ENCODE assay signal across 28 cellular contexts in genomic region chr9:7970666-7971335, GRCh38.
DNase-seq lines count a peak whose midpoint lies in the region; ATAC-seq and TF ChIP-seq lines count a peak whose summit lies in the region.
"Had no signal": no experiment of that assay in that cellular context is flagged by ENCODE, and none has a peak within 500 bp of the region (broad histone marks: within the 10 kb centered on the region; RNA-seq: fewer than 3 reads in every experiment).

No MANE protein-coding gene starts in this region.

- POLR2A ChIA-PET in MCF 10A (lab: Yijun Ruan, JAX): no interaction called here
- POLR2A ChIA-PET in CD4-positive, alpha-beta T cell (lab: Charles Lee): no interaction called here

- H3K36me3 Mint-ChIP-seq in MCF 10A (ENCODE audit: insufficient read depth, unreplicated experiment): no peaks in the 10 kb centered on the region
- no peaks in the 10 kb centered on the region for H3K36me3 Mint-ChIP-seq in CD4-positive, alpha-beta T cell (ENCODE audit: low read depth)
- H3K36me3 Mint-ChIP-seq: natural killer cell treated with Interleukin-12 subunit alpha and Interleukin-12 subunit beta and Interleukin-15 and Interleukin-18, amount 100 ng/mL, for 72 hours had no signal

- ATAC-seq in GM18873 (IDR thresholded peaks at IDR 0.05; ENCODE audit: low FRiP score, unreplicated experiment): no peak
- ATAC-seq in CD4-positive, alpha-beta T cell (ENCODE audit: poor library complexity): no peak
- ATAC-seq: activated CD8-positive, alpha-beta T cell treated with anti-CD3 and anti-CD28 coated beads, Interleukin-2, amount 10 ng/mL, durations not matched to agents 7 days and 5 days; activated T-helper 17 cell treated with anti-CD3 and anti-CD28 coated beads, Interleukin-2, amount 50 U/mL, for 72 hours; left colon; natural killer cell treated with Interleukin-12 subunit alpha and Interleukin-12 subunit beta and Interleukin-15 and Interleukin-18, amount 100 ng/mL, for 72 hours; psoas muscle; T-helper 17 cell had no signal

- H3K36me3 ChIP-seq in breast epithelium: no peaks in the 10 kb centered on the region
- H3K36me3 ChIP-seq: BLaER1, HAP-1, tibial artery, vagina had no signal

- H3K4me1 ChIP-seq in breast epithelium: no peaks in the 10 kb centered on the region
- H3K4me1 ChIP-seq: psoas muscle, tibial artery, vagina had no signal

- no peak for TF ChIP-seq POLR2A in breast epithelium (IDR thresholded peaks at IDR 0.05)

- peaks cover 9% of the 10 kb centered on the region for H3K4me1 Mint-ChIP-seq in MCF 10A (ENCODE audit: insufficient read depth, unreplicated experiment)
- H3K4me1 Mint-ChIP-seq in CD4-positive, alpha-beta T cell (ENCODE audit: low read depth): peaks cover 45% of the 10 kb centered on the region

- no peak overlapping the region for H3K27ac ChIP-seq in breast epithelium
- H3K27ac ChIP-seq in CD4-positive, alpha-beta T cell (ENCODE audit: low read depth, low read length): no peak overlapping the region
- H3K27ac ChIP-seq: BLaER1, psoas muscle, tibial artery, vagina had no signal

- H3K27ac Mint-ChIP-seq in MCF 10A (ENCODE audit: low read depth, unreplicated experiment): no peak overlapping the region
- no peak overlapping the region for H3K27ac Mint-ChIP-seq in CD4-positive, alpha-beta T cell
- H3K27ac Mint-ChIP-seq: activated CD8-positive, alpha-beta T cell treated with anti-CD3 and anti-CD28 coated beads, Interleukin-2, amount 10 ng/mL, durations not matched to agents 7 days and 5 days; activated T-helper 17 cell treated with anti-CD3 and anti-CD28 coated beads, Interleukin-2, amount 50 U/mL, for 72 hours; natural killer cell treated with Interleukin-12 subunit alpha and Interleukin-12 subunit beta and Interleukin-15 and Interleukin-18, amount 100 ng/mL, for 72 hours; T-helper 17 cell had no signal

- no peak for TF ChIP-seq CTCF in MCF 10A (IDR thresholded peaks at IDR 0.05; ENCODE audit: unreplicated experiment)
- no peak for TF ChIP-seq CTCF in breast epithelium (IDR thresholded peaks at IDR 0.05)
- no peak for TF ChIP-seq CTCF in retinal pigment epithelial cell (conservative IDR thresholded peaks at IDR 0.05; ENCODE audit: low read depth, low read length)
- TF ChIP-seq CTCF in CD4-positive, alpha-beta T cell (IDR thresholded peaks at IDR 0.05): no peak

- H3K9me3 Mint-ChIP-seq in MCF 10A (ENCODE audit: unreplicated experiment): no peaks in the 10 kb centered on the region
- H3K9me3 Mint-ChIP-seq in CD4-positive, alpha-beta T cell: no peaks in the 10 kb centered on the region
- H3K9me3 Mint-ChIP-seq: activated T-helper 17 cell treated with anti-CD3 and anti-CD28 coated beads, Interleukin-2, amount 50 U/mL, for 72 hours; natural killer cell treated with Interleukin-12 subunit alpha and Interleukin-12 subunit beta and Interleukin-15 and Interleukin-18, amount 100 ng/mL, for 72 hours had no signal

- CTCF ChIA-PET in MCF 10A (lab: Yijun Ruan, JAX): no interaction called here
- CTCF ChIA-PET in CD4-positive, alpha-beta T cell (lab: Charles Lee): no interaction called here

- H3K27me3 Mint-ChIP-seq in MCF 10A (ENCODE audit: insufficient read depth, unreplicated experiment): no peaks in the 10 kb centered on the region
- no peaks in the 10 kb centered on the region for H3K27me3 Mint-ChIP-seq in CD4-positive, alpha-beta T cell
- H3K27me3 Mint-ChIP-seq: activated T-helper 17 cell treated with anti-CD3 and anti-CD28 coated beads, Interleukin-2, amount 50 U/mL, for 72 hours had no signal

- intact Hi-C loops in MCF 10A (cut with micrococcal nuclease) (no loop called here), breast epithelium (cut with DNase I; ENCODE audit: low total_unique reads) (no loop called here)
- intact Hi-C loops in CD4-positive, alpha-beta T cell (cut with DNase I, micrococcal nuclease): loop anchor here in 1 of 2 experiments (5.0 to 10.0 kb wide), 2 partner anchors 34 to 166 kb away; no protein-coding TSS in a partner anchor

- H3K4me3 ChIP-seq in breast epithelium (no peak overlapping the region), retinal pigment epithelial cell (ENCODE audit: low read length) (no peak overlapping the region)
- H3K4me3 ChIP-seq: BLaER1, HAP-1, psoas muscle, tibial artery, vagina had no signal

- DNase-seq in MCF 10A (ENCODE audit: unreplicated experiment) (peak; percentile 30), breast epithelium (ENCODE audit: low spot score in 2 of 2) (no peak), NOMO-1 treated with DMSO at 0.1 percent for 48 hours (lab: John Stamatoyannopoulos, UW; ENCODE audit: unreplicated experiment) (peak; percentile 56), astrocyte of the hippocampus (ENCODE audit: low read depth, low spot score) (peak; percentile 42), retinal pigment epithelial cell (ENCODE audit: low read depth) (peak; percentile 7), foreskin melanocyte (no peak)
- no peak for DNase-seq in CD4-positive, alpha-beta T cell
- DNase-seq: activated CD8-positive, alpha-beta T cell treated with anti-CD3 and anti-CD28 coated beads, Interleukin-2, amount 10 ng/mL, durations not matched to agents 7 days and 5 days; activated naive CD4-positive, alpha-beta T cell treated with anti-CD3 and anti-CD28 coated beads, Interleukin-2, amount 50 U/mL, for 16 hours; Caco-2; DMS79; hypothalamus; IMR-90; left colon; mammary epithelial cell; NCI-H1105 treated with DMSO at 0.1 percent for 48 hours; NCI-H2029 treated with DMSO at 0.1 percent for 48 hours; NCI-H526; psoas muscle; stimulated activated CD4-positive, alpha-beta T cell treated with anti-CD3 and anti-CD28 coated beads, Interleukin-4, amount 100 ng/mL, for 24 hours; T-helper 17 cell; tibial artery had no signal

- H3K4me3 Mint-ChIP-seq in MCF 10A (ENCODE audit: unreplicated experiment): no peak overlapping the region
- no peak overlapping the region for H3K4me3 Mint-ChIP-seq in CD4-positive, alpha-beta T cell
- H3K4me3 Mint-ChIP-seq: activated CD8-positive, alpha-beta T cell treated with anti-CD3 and anti-CD28 coated beads, Interleukin-2, amount 10 ng/mL, durations not matched to agents 7 days and 5 days; activated T-helper 17 cell treated with anti-CD3 and anti-CD28 coated beads, Interleukin-2, amount 50 U/mL, for 72 hours; natural killer cell treated with Interleukin-12 subunit alpha and Interleukin-12 subunit beta and Interleukin-15 and Interleukin-18, amount 100 ng/mL, for 72 hours; T-helper 17 cell had no signal

- H3K27me3 ChIP-seq in breast epithelium: no peaks in the 10 kb centered on the region
- no peaks in the 10 kb centered on the region for H3K27me3 ChIP-seq in CD4-positive, alpha-beta T cell (ENCODE audit: control insufficient read depth, insufficient read depth, low read length)
- H3K27me3 ChIP-seq: BLaER1, tibial artery, vagina had no signal

- no TSS peak for BruUV-seq in MCF 10A (replicated peaks; lab: Mats Ljungman, UMichigan)

- no peaks in the 10 kb centered on the region for H3K9me3 ChIP-seq in breast epithelium
- H3K9me3 ChIP-seq in CD4-positive, alpha-beta T cell (ENCODE audit: control insufficient read depth, low read length): no peaks in the 10 kb centered on the region
- H3K9me3 ChIP-seq: BLaER1, Caco-2, HAP-1, psoas muscle, tibial artery, vagina had no signal

Comparison
In these comparisons a context has a peak if more than half of its experiments do, and no peak if none do; other contexts are left out.
1. DNase-seq: peak in MCF 10A (single experiment), NOMO-1 treated with DMSO at 0.1 percent for 48 hours (single experiment), astrocyte of the hippocampus (single experiment) and retinal pigment epithelial cell (single experiment); none in breast epithelium (0 of 2), foreskin melanocyte (single experiment) and CD4-positive, alpha-beta T cell (0 of 10).